Comparison of ENCODE assay signal across 8 cellular contexts in the genomic region with DNA sequence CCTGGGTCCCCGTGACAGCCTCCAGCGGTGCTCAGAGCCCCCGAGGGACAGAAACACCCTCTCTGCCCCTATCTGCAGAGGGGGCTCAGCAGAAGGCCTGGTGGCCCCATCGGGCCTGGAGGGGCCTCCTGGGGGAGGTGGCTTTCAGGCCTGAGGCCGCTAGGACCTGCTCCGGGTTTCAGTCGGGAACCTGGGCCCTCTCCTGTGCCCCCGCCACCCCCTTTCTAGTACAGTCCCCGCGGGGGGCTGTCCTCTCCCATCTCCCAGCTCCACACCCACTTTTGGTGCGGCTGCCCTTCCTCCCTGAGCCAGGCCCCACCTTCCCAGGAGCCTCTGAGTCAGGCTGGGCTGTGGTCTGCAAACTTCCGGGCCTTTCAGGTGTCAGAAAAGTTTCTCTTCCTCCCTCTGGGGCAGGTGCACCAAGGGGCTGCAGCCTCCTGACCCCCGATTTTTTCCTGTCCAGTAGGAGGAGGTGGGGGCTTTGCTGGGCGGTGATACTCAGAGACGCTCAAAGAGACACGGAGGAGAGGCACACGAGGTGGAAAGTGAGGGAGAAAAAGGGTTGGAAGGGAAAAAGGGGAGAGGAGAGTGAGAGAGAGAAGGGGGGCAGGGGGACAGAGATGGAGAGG. TPM values are rescaled to one million over a fixed set of nuclear protein-coding genes. Genes with fewer than 3 reads are reported as not detected.
DNase-seq lines count a peak whose midpoint lies in the region; ATAC-seq, FAIRE-seq and TF ChIP-seq lines count a peak whose summit lies in the region.

No MANE protein-coding gene starts in this region.

- no peaks in the 10 kb centered on the region for H3K9me3 ChIP-seq in kidney (ENCODE audit: control insufficient read depth in 1 of 2, low read length in 2 of 2)

- peaks cover 35% of the 10 kb centered on the region for H3K36me3 Mint-ChIP-seq in stimulated activated naive CD8-positive, alpha-beta T cell treated with anti-CD3 and anti-CD28 coated beads, Interleukin-15, Interleukin-2, amounts not matched to agents 100 ng/mL and 50 ng/mL, for 24 hours (ENCODE audit: low read depth)

- peaks cover 59% of the 10 kb centered on the region for H3K4me1 Mint-ChIP-seq in stimulated activated naive CD8-positive, alpha-beta T cell treated with anti-CD3 and anti-CD28 coated beads, Interleukin-15, Interleukin-2, amounts not matched to agents 100 ng/mL and 50 ng/mL, for 24 hours (ENCODE audit: low read depth)

- TF ChIP-seq CTCF in kidney epithelial cell (IDR thresholded peaks at IDR 0.05; ENCODE audit: insufficient read depth, low read length, poor library complexity, severe bottlenecking) (no peak), kidney (IDR thresholded peaks at IDR 0.05; ENCODE audit: borderline replicate concordance, extremely low read depth, insufficient read depth) (no peak)

- no peaks in the 10 kb centered on the region for H3K9me3 Mint-ChIP-seq in stimulated activated naive CD8-positive, alpha-beta T cell treated with anti-CD3 and anti-CD28 coated beads, Interleukin-15, Interleukin-2, amounts not matched to agents 100 ng/mL and 50 ng/mL, for 24 hours

- peak overlapping the region; percentile 65 for H3K4me3 ChIP-seq in kidney epithelial cell (ENCODE audit: low read depth, low read length)
- no peak overlapping the region for H3K4me3 ChIP-seq in kidney (ENCODE audit: low read length in 2 of 2)

- no peaks in the 10 kb centered on the region for H3K36me3 ChIP-seq in kidney epithelial cell (ENCODE audit: control insufficient read depth, insufficient read depth, low read length)
- no peaks in the 10 kb centered on the region for H3K36me3 ChIP-seq in kidney (ENCODE audit: control insufficient read depth in 1 of 2, insufficient read depth in 2 of 2, low read length in 2 of 2)

- peak overlapping the region; percentile 92 for H3K27ac Mint-ChIP-seq in stimulated activated naive CD8-positive, alpha-beta T cell treated with anti-CD3 and anti-CD28 coated beads, Interleukin-15, Interleukin-2, amounts not matched to agents 100 ng/mL and 50 ng/mL, for 24 hours

- DNase-seq in A172 (ENCODE audit: low spot score) (peak; percentile 70), activated T-cell treated with anti-CD3 and anti-CD28 coated beads for 48 hours (ENCODE audit: low read depth) (peak; percentile 69), kidney epithelial cell (ENCODE audit: low read depth) (no peak), kidney (no peak), NCI-H1930 (lab: John Stamatoyannopoulos, UW) (no peak)

- intact Hi-C loops in kidney (cut with DNase I), result no loop called here

- H3K27me3 Mint-ChIP-seq in stimulated activated naive CD8-positive, alpha-beta T cell treated with anti-CD3 and anti-CD28 coated beads, Interleukin-15, Interleukin-2, amounts not matched to agents 100 ng/mL and 50 ng/mL, for 24 hours, result no peaks in the 10 kb centered on the region

- H3K27me3 ChIP-seq in kidney epithelial cell (ENCODE audit: control insufficient read depth, insufficient read depth, low read length), result no peaks in the 10 kb centered on the region

- H3K27ac ChIP-seq in kidney (ENCODE audit: low read depth in 2 of 2, low read length in 2 of 2), result no peak overlapping the region

- FAIRE-seq in kidney (lab: Jason Lieb, UNC), result no peak

- peak overlapping the region; percentile 93 for H3K4me3 Mint-ChIP-seq in stimulated activated naive CD8-positive, alpha-beta T cell treated with anti-CD3 and anti-CD28 coated beads, Interleukin-15, Interleukin-2, amounts not matched to agents 100 ng/mL and 50 ng/mL, for 24 hours

- H3K4me1 ChIP-seq in kidney (ENCODE audit: control insufficient read depth in 1 of 2, insufficient read depth in 1 of 2, low read depth in 1 of 2, low read length in 2 of 2), result no peaks in the 10 kb centered on the region

- H3K9ac ChIP-seq in kidney (ENCODE audit: low read length in 2 of 2), result no peak overlapping the region

- ATAC-seq in GM19452 (IDR thresholded peaks at IDR 0.05; ENCODE audit: unreplicated experiment), result peak; percentile 78
- ATAC-seq in HG03521 (IDR thresholded peaks at IDR 0.05; ENCODE audit: unreplicated experiment), result peak; percentile 70

RNA-seq across cellular contexts. Expression of gene CARD11, which starts 0.7 kb away (rescaled TPM):
- total RNA-seq in A172 (2014; rRNA removed; shearing (Covaris generic)), result 16.9 and 23.0 TPM in 2 replicates
- total RNA-seq in kidney epithelial cell, result 31.0 and 31.4 TPM in 2 replicates
- 9.6 TPM for total RNA-seq in kidney
- 0.22 TPM for polyA plus RNA-seq in kidney (ENCODE audit: insufficient read depth, low read depth, low replicate concordance)

Comparison
In these comparisons a context has a peak if more than half of its experiments do, and no peak if none do; other contexts are left out.
1. DNase-seq: peak in A172 (single experiment) and activated T-cell treated with anti-CD3 and anti-CD28 coated beads for 48 hours (single experiment); none in kidney epithelial cell (single experiment), kidney (single experiment) and NCI-H1930 (0 of 2).